11 cellular contexts compared by ENCODE assay signal in the genomic region with DNA sequence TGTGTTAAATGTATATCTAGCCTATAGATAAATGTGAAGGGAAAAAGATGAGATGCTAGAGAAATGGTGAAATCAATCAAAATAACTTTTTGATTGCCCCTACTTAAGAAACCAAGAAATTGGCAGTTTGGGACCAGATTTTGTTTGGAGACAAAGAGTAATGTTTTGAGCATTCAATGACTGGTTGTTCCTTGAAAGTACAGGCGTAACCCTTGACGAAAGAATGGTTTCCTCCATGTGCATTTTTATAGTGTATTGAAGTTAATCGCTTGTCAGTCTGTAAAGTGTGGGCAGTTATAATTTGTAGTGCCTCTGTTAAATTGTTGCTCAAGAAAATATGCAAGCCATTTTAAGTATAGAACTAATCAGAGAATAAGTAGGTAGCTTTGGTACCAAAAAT. TPM values are rescaled to one million over a fixed set of nuclear protein-coding genes. Genes with fewer than 3 reads are reported as not detected.
DNase-seq lines count a peak whose midpoint lies in the region; ATAC-seq, FAIRE-seq and TF ChIP-seq lines count a peak whose summit lies in the region.
"Had no signal": no experiment of that assay in that cellular context is flagged by ENCODE, and none has a peak within 500 bp of the region (broad histone marks: within the 10 kb centered on the region; RNA-seq: fewer than 3 reads in every experiment).

No MANE protein-coding gene starts in this region.

- ATAC-seq in DND-41 (ENCODE audit: insufficient read depth, low read depth) = no peak
- ATAC-seq in K562 = no peak
- ATAC-seq in natural killer cell = no peak
- no peak for ATAC-seq in HG03571 (IDR thresholded peaks at IDR 0.05; ENCODE audit: unreplicated experiment)
- ATAC-seq in GM21737 (IDR thresholded peaks at IDR 0.05; ENCODE audit: unreplicated experiment) = no peak
- ATAC-seq in GM18511 (IDR thresholded peaks at IDR 0.05; ENCODE audit: unreplicated experiment) = no peak

- TSS peak; percentile 61 for BruUV-seq in K562 (replicated peaks; lab: Mats Ljungman, UMichigan)

- no peak for TF ChIP-seq POLR2A in K562 (conservative IDR thresholded peaks at IDR 0.05)

- no peak for TF ChIP-seq RAD21 in K562 (CRISPR knock-in tag; conservative IDR thresholded peaks at IDR 0.05 in 1 of 2, IDR thresholded peaks at IDR 0.05 in 1 of 2)

- H2AFZ ChIP-seq in DND-41 (ENCODE audit: low read depth, low read length) (no peak overlapping the region), K562 (ENCODE audit: low read depth, low read length) (no peak overlapping the region)

- no peaks in the 10 kb centered on the region for H3K36me3 Mint-ChIP-seq in natural killer cell

- DNase-seq in DND-41 = no peak
- peak; percentile 25 for DNase-seq in M059J (ENCODE audit: low read depth)
- peak in 1 of 4 experiments; percentile 8 for DNase-seq in K562 (ENCODE audit: extremely low read depth in 1 of 4, low spot score in 3 of 4)
- no peak for DNase-seq in natural killer cell
- no peak for DNase-seq in NCI-H2171 treated with DMSO at 0.1 percent for 48 hours (lab: John Stamatoyannopoulos, UW)
- DNase-seq: stomach had no signal

- CTCF ChIA-PET in K562 (lab: Yijun Ruan, JAX; ENCODE audit: low intra/inter-chr PET ratio) = no interaction called here

- TF ChIP-seq CTCF in DND-41 (IDR thresholded peaks at IDR 0.05; ENCODE audit: borderline replicate concordance, extremely low read depth, low read length, poor library complexity, severe bottlenecking) = no peak
- no peak for TF ChIP-seq CTCF in K562 (IDR thresholded peaks at IDR 0.05 in 2 of 3, conservative IDR thresholded peaks at IDR 0.05 in 1 of 3; ENCODE audit: insufficient read depth in 2 of 3, low read depth in 1 of 3, low read length in 3 of 3)
- TF ChIP-seq CTCF in natural killer cell (IDR thresholded peaks at IDR 0.05) = no peak

- H3K27ac ChIP-seq in DND-41 (ENCODE audit: low read length) (peak overlapping the region; percentile 27; the same call in 1 of the 2 replicates), K562 (ENCODE audit: extremely low read depth, low read depth, low read length) (peak overlapping the region; percentile 9; the same call in 1 of the 3 replicates)

- no peaks in the 10 kb centered on the region for H3K9me3 Mint-ChIP-seq in natural killer cell

- H3K27me3 ChIP-seq in DND-41 (ENCODE audit: insufficient read depth, low read length, poor library complexity) = peaks cover 10% of the 10 kb centered on the region
- H3K27me3 ChIP-seq in K562 (ENCODE audit: control insufficient read depth in 2 of 2, insufficient read depth in 2 of 2, low read length in 2 of 2) = no peaks in the 10 kb centered on the region
- H3K27me3 ChIP-seq: stomach had no signal

- POLR2A ChIA-PET in K562 (lab: Yijun Ruan, JAX) = interaction anchor here (1.0 to 4.1 kb wide), 5 partner anchors 8 to 41 kb away, joined by 4 to 30 read pairs (median 7); a partner anchor contains a TSS

- WGBS in K562 (ENCODE audit: insufficient coverage, low coverage, missing lambda C conversion rate) = 3% methylated on average over 3 of the region's 3 CpGs

- H3K36me3 ChIP-seq in DND-41 (ENCODE audit: insufficient read depth, low read length) (peaks cover 36% of the 10 kb centered on the region), K562 (ENCODE audit: control insufficient read depth, insufficient read depth, low read length) (peaks cover 41% of the 10 kb centered on the region)

- no peaks in the 10 kb centered on the region; the same call in 1 of the 2 replicates for H4K20me1 ChIP-seq in DND-41 (ENCODE audit: insufficient read depth, low read length)
- H4K20me1 ChIP-seq in K562 (replicated peaks; ENCODE audit: control insufficient read depth, insufficient read depth, low read length) = no peaks in the 10 kb centered on the region

- H3K79me2 ChIP-seq in DND-41 (ENCODE audit: insufficient read depth, low read length) (peaks cover 49% of the 10 kb centered on the region), K562 (ENCODE audit: control insufficient read depth, insufficient read depth, low read length) (peaks cover 51% of the 10 kb centered on the region)

- no peak overlapping the region for H3K27ac Mint-ChIP-seq in natural killer cell

- no peak for FAIRE-seq in K562 (lab: Jason Lieb, UNC)
- FAIRE-seq: colon had no signal

- in situ Hi-C loops in K562 (cut with MboI) = no loop called here

- H3K4me1 Mint-ChIP-seq in natural killer cell = peaks cover 5 to 10% of the 10 kb centered on the region in 2 donors

- peak overlapping the region; percentile 88 for H3K4me2 ChIP-seq in DND-41 (ENCODE audit: insufficient read depth, low read length)
- H3K4me2 ChIP-seq in K562 (ENCODE audit: insufficient read depth, low read length) = peak overlapping the region; percentile 81

- H3K4me3 ChIP-seq in DND-41 (ENCODE audit: low read depth in 1 of 2, low read length in 2 of 2) (peak overlapping the region; percentile 91 to 92; a peak in 3 of 4 replicates), K562 (peak overlapping the region; percentile 78)

- no peak for TF ChIP-seq EP300 in K562 (IDR thresholded peaks at IDR 0.05; ENCODE audit: low read length)

- H3K4me1 ChIP-seq in DND-41 (ENCODE audit: insufficient read depth, low read length) (peaks cover 21% of the 10 kb centered on the region), K562 (replicated peaks in 1 of 2; ENCODE audit: control insufficient read depth in 2 of 2, insufficient read depth in 2 of 2, low read length in 2 of 2) (peaks cover 0 to 9% of the 10 kb centered on the region in 2 experiments; a peak in 2 of 5 replicates)

- peak overlapping the region; percentile 88 for H3K9ac ChIP-seq in DND-41 (ENCODE audit: low read depth, low read length)
- H3K9ac ChIP-seq in K562 (ENCODE audit: insufficient read depth in 1 of 2, low read depth in 2 of 2, low read length in 2 of 2) = peak overlapping the region in 1 of 2 experiments; percentile 89; a peak in 2 of 4 replicates

- H3K9me3 ChIP-seq in DND-41 (ENCODE audit: insufficient read depth, low read length, severe bottlenecking) (no peaks in the 10 kb centered on the region), K562 (replicated peaks; ENCODE audit: control insufficient read depth, insufficient read depth, low read depth, low read length) (no peaks in the 10 kb centered on the region)
- H3K9me3 ChIP-seq: neutrophil, stomach had no signal

- H3K27me3 Mint-ChIP-seq in natural killer cell (ENCODE audit: low read depth in 2 of 2) = no peaks in the 10 kb centered on the region

- intact Hi-C loops in K562 (cut with micrococcal nuclease) (loop anchor here (2.0 to 5.0 kb wide), 2 partner anchors 37 to 47 kb away; a partner anchor contains a TSS), natural killer cell (cut with micrococcal nuclease) (no loop called here)

- no peaks in the 10 kb centered on the region for H3K9me1 ChIP-seq in K562 (ENCODE audit: control insufficient read depth, insufficient read depth, low read length)

- peak overlapping the region; percentile 57 for H3K4me3 Mint-ChIP-seq in natural killer cell

RNA-seq across cellular contexts. Expression of a gene that starts 1.2 kb away (rescaled TPM):
- total RNA-seq in M059J (2014; rRNA removed; shearing (Covaris generic)) = 73.1 and 102 TPM in 2 replicates
- total RNA-seq in K562 (2011; cell fraction: chromatin; rRNA removed; ENCODE audit: low replicate concordance) = 60.1 and 168 TPM in 2 replicates
- total RNA-seq in K562 (2011; cell fraction: nucleolus; rRNA removed) = 19.8 and 33.3 TPM in 2 replicates
- total RNA-seq in K562 (2011; cell fraction: nucleoplasm; rRNA removed) = 58.6 and 62.3 TPM in 2 replicates
- 39.3 and 39.8 TPM in 2 replicates for total RNA-seq in K562 (2014; rRNA removed)
- 58.2 and 63.5 TPM in 2 replicates for total RNA-seq in K562 (2014; rRNA removed; fragmentation: Illumina TruSeq; extraction: Trizol)
- 52.2 and 55.4 TPM in 2 replicates for total RNA-seq in K562 (2015; rRNA removed; fragmentation: Illumina TruSeq; extraction: Trizol)
- 37.9 and 41.9 TPM in 2 replicates for total RNA-seq in K562 (2021)
- polyA plus RNA-seq in K562 (2011; rRNA removed) = 35.0 and 36.6 TPM in 2 replicates
- 6.5 and 16.8 TPM in 2 replicates for polyA plus RNA-seq in K562 (2011; cell fraction: cytosol; rRNA removed)
- polyA plus RNA-seq in K562 (2011; cell fraction: nucleus; rRNA removed) = 98.6 and 163 TPM in 2 replicates
- polyA plus RNA-seq in K562 (2012) = 25.8 and 35.5 TPM in 2 replicates
- polyA plus RNA-seq in K562 (2014; fragmentation: Illumina TruSeq; extraction: Trizol) = 45.4 and 51.0 TPM in 2 replicates
- polyA plus RNA-seq in K562 (2014; fragmentation: Nextera tagmentation; extraction: Ambion mirVana) = 10 to 100 TPM; 29.4 to 45.7 TPM
- 30.1 and 37.1 TPM in 2 replicates for polyA plus RNA-seq in K562 (2014; rRNA removed)
- polyA minus RNA-seq in K562 (2011; rRNA and poly(A)+ RNA removed) = 66.2 and 68.8 TPM in 2 replicates
- polyA minus RNA-seq in K562 (2011; cell fraction: cytosol; rRNA and poly(A)+ RNA removed) = 20.0 and 25.1 TPM in 2 replicates
- polyA minus RNA-seq in K562 (2011; cell fraction: nucleus; rRNA and poly(A)+ RNA removed) = 34.1 and 63.0 TPM in 2 replicates
- 1 to 10 TPM; 1.2 to 2.1 (median 1.9) TPM for total RNA-seq in natural killer cell

RNA-seq across cellular contexts. Expression of a gene that starts 37.2 kb away (rescaled TPM):
- total RNA-seq in M059J (2014; rRNA removed; shearing (Covaris generic)) = 39.1 and 86.1 TPM in 2 replicates
- total RNA-seq in K562 (2011; cell fraction: chromatin; rRNA removed; ENCODE audit: low replicate concordance) = 174 and 228 TPM in 2 replicates
- 391 and 425 TPM in 2 replicates for total RNA-seq in K562 (2011; cell fraction: nucleolus; rRNA removed)
- 447 and 925 TPM in 2 replicates for total RNA-seq in K562 (2011; cell fraction: nucleoplasm; rRNA removed)
- 529 and 1,012 TPM in 2 replicates for total RNA-seq in K562 (2014; rRNA removed)
- 75.0 and 76.3 TPM in 2 replicates for total RNA-seq in K562 (2014; rRNA removed; fragmentation: Illumina TruSeq; extraction: Trizol)
- total RNA-seq in K562 (2015; rRNA removed; fragmentation: Illumina TruSeq; extraction: Trizol) = 348 and 354 TPM in 2 replicates
- total RNA-seq in K562 (2021) = 2,904 and 3,053 TPM in 2 replicates
- polyA plus RNA-seq in K562 (2011; rRNA removed) = 847 and 1,576 TPM in 2 replicates
- 1,671 and 2,235 TPM in 2 replicates for polyA plus RNA-seq in K562 (2011; cell fraction: cytosol; rRNA removed)
- polyA plus RNA-seq in K562 (2011; cell fraction: nucleus; rRNA removed) = 951 and 1,033 TPM in 2 replicates
- polyA plus RNA-seq in K562 (2012) = 3,121 and 3,201 TPM in 2 replicates
- 629 and 1,170 TPM in 2 replicates for polyA plus RNA-seq in K562 (2014; fragmentation: Illumina TruSeq; extraction: Trizol)
- polyA plus RNA-seq in K562 (2014; fragmentation: Nextera tagmentation; extraction: Ambion mirVana) = 1,000 to 10,000 TPM; 2,333 to 2,378 TPM
- polyA plus RNA-seq in K562 (2014; rRNA removed) = 1,119 and 1,211 TPM in 2 replicates
- 279 and 315 TPM in 2 replicates for polyA minus RNA-seq in K562 (2011; rRNA and poly(A)+ RNA removed)
- 3,516 and 4,843 TPM in 2 replicates for polyA minus RNA-seq in K562 (2011; cell fraction: cytosol; rRNA and poly(A)+ RNA removed)
- 192 and 341 TPM in 2 replicates for polyA minus RNA-seq in K562 (2011; cell fraction: nucleus; rRNA and poly(A)+ RNA removed)
- 1,000 to 10,000 TPM in 1 of 3 donors, 100 to 1,000 TPM in 2; 895 to 1,167 (median 974) TPM for total RNA-seq in natural killer cell

Comparison
In these comparisons a context has a peak if more than half of its experiments do, and no peak if none do; other contexts are left out.
1. RNA of a gene that starts 1.2 kb away (total RNA-seq): 73.1 to 102 TPM in M059J and 19.8 to 168 TPM in K562; 1.2 to 2.1 TPM in natural killer cell; every median in the first group is over 4 times any median in the second.